In genomic region chr14:50230601-50231474, GRCh38 we compare ENCODE assay signal across 8 cellular contexts. TPM values are rescaled to one million over a fixed set of nuclear protein-coding genes. Genes with fewer than 3 reads are reported as not detected.
A peak's percentile ranks its signal among the peaks of the same experiment; 100 is the strongest.
DNase-seq lines count a peak whose midpoint lies in the region; ATAC-seq and TF ChIP-seq lines count a peak whose summit lies in the region.

No MANE protein-coding gene starts in this region.

- H3K27me3 Mint-ChIP-seq in WTC11 (ENCODE audit: low read depth): no peaks in the 10 kb centered on the region

- peak overlapping the region; percentile 73 for H3K4me3 Mint-ChIP-seq in WTC11

- POLR2A ChIA-PET in WTC11 (lab: Charles Lee): interaction anchor here (0.6 kb wide), 1 partner anchor 32 kb away, joined by 4 read pairs; no protein-coding TSS in a partner anchor

- peaks cover 8% of the 10 kb centered on the region for H3K36me3 Mint-ChIP-seq in WTC11

- H3K27me3 ChIP-seq in layer of hippocampus (ENCODE audit: control insufficient read depth, insufficient read depth, low read length): no peaks in the 10 kb centered on the region

- H3K4me1 Mint-ChIP-seq in WTC11: peaks cover 29% of the 10 kb centered on the region

- H3K27ac ChIP-seq in layer of hippocampus (ENCODE audit: low read depth, low read length): peak overlapping the region; percentile 93

- peak overlapping the region; percentile 34; the same call in 1 of the 2 replicates for H3K27ac Mint-ChIP-seq in WTC11

- peak; percentile 71 for DNase-seq in DMS 273 (lab: John Stamatoyannopoulos, UW; ENCODE audit: unreplicated experiment)
- DNase-seq in DMS 273 treated with DMSO at 0.1 percent for 48 hours (lab: John Stamatoyannopoulos, UW): no peak
- peak; percentile 61 for DNase-seq in MV-4-11 (lab: John Stamatoyannopoulos, UW)
- DNase-seq in WTC11 (ENCODE audit: low spot score): peak; percentile 38
- DNase-seq in choroid plexus epithelial cell (ENCODE audit: low read depth): peak; percentile 76
- DNase-seq in stimulated activated CD4-positive, alpha-beta T cell treated with anti-CD3 and anti-CD28 coated beads, Interleukin-1b, Interleukin-23, amount 100 ng/mL, for 4 hours (ENCODE audit: low read depth in 2 of 2): peak; percentile 1 to 13

- peak; percentile 32 for ATAC-seq in HG02588 (IDR thresholded peaks at IDR 0.05; ENCODE audit: unreplicated experiment)
- ATAC-seq in WTC11: peak; percentile 21

- CTCF ChIA-PET in WTC11 (lab: Charles Lee): interaction anchor here (1.2 kb wide), 1 partner anchor 378 kb away, joined by 5 read pairs; the partner anchor contains the start of gene NEMF

- H3K4me3 ChIP-seq in choroid plexus epithelial cell (ENCODE audit: low read depth, low read length): peak overlapping the region; percentile 94

- TF ChIP-seq CTCF in WTC11 (IDR thresholded peaks at IDR 0.05) (no peak), choroid plexus epithelial cell (conservative IDR thresholded peaks at IDR 0.05; ENCODE audit: low read depth, low read length) (no peak)

- H3K9me3 Mint-ChIP-seq in WTC11: peaks cover 18% of the 10 kb centered on the region

TF ChIP-seq in WTC11, 78 proteins besides CTCF, POLR2A, EP300 and RAD21:
- TF ChIP-seq FOXP1 (CRISPR knock-in tag; IDR thresholded peaks at IDR 0.05; ENCODE audit: borderline replicate concordance) (no peak), NR2C2 (CRISPR knock-in tag; IDR thresholded peaks at IDR 0.05) (no peak), CBFB (CRISPR knock-in tag; IDR thresholded peaks at IDR 0.05; ENCODE audit: low read depth) (no peak), RORB (CRISPR knock-in tag; IDR thresholded peaks at IDR 0.05) (no peak), TEAD1 (CRISPR knock-in tag; IDR thresholded peaks at IDR 0.05) (no peak), ARID4B (CRISPR knock-in tag; IDR thresholded peaks at IDR 0.05; ENCODE audit: borderline replicate concordance) (no peak; the same call in 1 of the 2 replicates), HMGA2 (CRISPR knock-in tag; IDR thresholded peaks at IDR 0.05) (no peak), AR (CRISPR knock-in tag; IDR thresholded peaks at IDR 0.05) (no peak), NFYB (CRISPR knock-in tag; conservative IDR thresholded peaks at IDR 0.05; ENCODE audit: low read depth) (no peak), MAX (CRISPR knock-in tag; IDR thresholded peaks at IDR 0.05) (no peak), JUN (CRISPR knock-in tag; IDR thresholded peaks at IDR 0.05) (no peak), ZNF423 (CRISPR knock-in tag; IDR thresholded peaks at IDR 0.05) (no peak), USF1 (CRISPR knock-in tag; IDR thresholded peaks at IDR 0.05) (no peak), NFATC4 (CRISPR knock-in tag; IDR thresholded peaks at IDR 0.05) (no peak), ZBTB21 (CRISPR knock-in tag; IDR thresholded peaks at IDR 0.05; ENCODE audit: borderline replicate concordance) (no peak), FOXJ3 (CRISPR knock-in tag; IDR thresholded peaks at IDR 0.05; ENCODE audit: borderline replicate concordance) (no peak)
- TF ChIP-seq, protein P1, sequence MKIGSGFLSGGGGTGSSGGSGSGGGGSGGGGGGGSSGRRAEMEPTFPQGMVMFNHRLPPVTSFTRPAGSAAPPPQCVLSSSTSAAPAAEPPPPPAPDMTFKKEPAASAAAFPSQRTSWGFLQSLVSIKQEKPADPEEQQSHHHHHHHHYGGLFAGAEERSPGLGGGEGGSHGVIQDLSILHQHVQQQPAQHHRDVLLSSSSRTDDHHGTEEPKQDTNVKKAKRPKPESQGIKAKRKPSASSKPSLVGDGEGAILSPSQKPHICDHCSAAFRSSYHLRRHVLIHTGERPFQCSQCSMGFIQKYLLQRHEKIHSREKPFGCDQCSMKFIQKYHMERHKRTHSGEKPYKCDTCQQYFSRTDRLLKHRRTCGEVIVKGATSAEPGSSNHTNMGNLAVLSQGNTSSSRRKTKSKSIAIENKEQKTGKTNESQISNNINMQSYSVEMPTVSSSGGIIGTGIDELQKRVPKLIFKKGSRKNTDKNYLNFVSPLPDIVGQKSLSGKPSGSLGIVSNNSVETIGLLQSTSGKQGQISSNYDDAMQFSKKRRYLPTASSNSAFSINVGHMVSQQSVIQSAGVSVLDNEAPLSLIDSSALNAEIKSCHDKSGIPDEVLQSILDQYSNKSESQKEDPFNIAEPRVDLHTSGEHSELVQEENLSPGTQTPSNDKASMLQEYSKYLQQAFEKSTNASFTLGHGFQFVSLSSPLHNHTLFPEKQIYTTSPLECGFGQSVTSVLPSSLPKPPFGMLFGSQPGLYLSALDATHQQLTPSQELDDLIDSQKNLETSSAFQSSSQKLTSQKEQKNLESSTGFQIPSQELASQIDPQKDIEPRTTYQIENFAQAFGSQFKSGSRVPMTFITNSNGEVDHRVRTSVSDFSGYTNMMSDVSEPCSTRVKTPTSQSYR (CRISPR knock-in tag; IDR thresholded peaks at IDR 0.05): no peak

RNA-seq across cellular contexts. Expression of gene SOS2, which starts 0.5 kb away (rescaled TPM):
- 9.1 to 11.0 TPM (median 9.6 TPM) in 3 replicates for total RNA-seq in WTC11 (2021)
